In genomic region chr14:34460841-34461240, GRCh38 we compare ENCODE assay signal across 8 cellular contexts. TPM values are rescaled to one million over a fixed set of nuclear protein-coding genes. Genes with fewer than 3 reads are reported as not detected.
DNase-seq lines count a peak whose midpoint lies in the region; ATAC-seq and TF ChIP-seq lines count a peak whose summit lies in the region.

No MANE protein-coding gene starts in this region.

- peak overlapping the region; percentile 91 for H3K4me2 ChIP-seq in trophoblast cell (ENCODE audit: low read length)

- BruUV-seq in Panc1 (replicated peaks; lab: Mats Ljungman, UMichigan), result no TSS peak

- H4K12ac ChIP-seq in trophoblast cell (ENCODE audit: low read depth, low read length), result no peak overlapping the region

- peaks cover 11% of the 10 kb centered on the region; the same call in 1 of the 2 replicates for H3K4me1 ChIP-seq in Panc1 (ENCODE audit: control insufficient read depth, insufficient read depth, low read length)
- H3K4me1 ChIP-seq in trophoblast cell (ENCODE audit: control insufficient read depth in 1 of 2, insufficient read depth in 2 of 2, low read length in 2 of 2), result peaks cover 0 to 5% of the 10 kb centered on the region in 2 experiments

- no peak overlapping the region for H2AFZ ChIP-seq in trophoblast cell (ENCODE audit: insufficient read depth, low read length, poor library complexity)

- H3K27me3 ChIP-seq in Panc1 (ENCODE audit: control insufficient read depth, insufficient read depth, low read length) (no peaks in the 10 kb centered on the region), trophoblast cell (ENCODE audit: insufficient read depth, low read length) (no peaks in the 10 kb centered on the region)

- no peak for TF ChIP-seq CTCF in Panc1 (IDR thresholded peaks at IDR 0.05)

- H3K4me3 ChIP-seq in Panc1 (ENCODE audit: low read depth in 2 of 2, low read length in 2 of 2) (peak overlapping the region; percentile 73 to 77), trophoblast cell (ENCODE audit: low read depth, low read length) (no peak overlapping the region)

- POLR2A ChIA-PET in Panc1 (lab: Charles Lee), result no interaction called here

- H3K4ac ChIP-seq in trophoblast cell (ENCODE audit: low read depth, low read length), result no peak overlapping the region

- H3K14ac ChIP-seq in trophoblast cell (ENCODE audit: low read length), result no peak overlapping the region

- in situ Hi-C loops in Panc1 (cut with HindIII; ENCODE audit: low pct_unique_long_range_greater_than_20kb, low sequenced_read_pairs), result no loop called here

- peaks cover 3% of the 10 kb centered on the region for H3K79me2 ChIP-seq in trophoblast cell (ENCODE audit: control insufficient read depth, insufficient read depth, low read length, poor library complexity)

- H3K23ac ChIP-seq in trophoblast cell (ENCODE audit: low read length), result no peak overlapping the region

- H2AK5ac ChIP-seq in trophoblast cell (ENCODE audit: low read length), result no peak overlapping the region

- no peak overlapping the region for H3K18ac ChIP-seq in trophoblast cell (ENCODE audit: low read length)

- H3K36me3 ChIP-seq in Panc1 (ENCODE audit: control insufficient read depth, insufficient read depth, low read length) (no peaks in the 10 kb centered on the region; the same call in none of the 2 replicates), trophoblast cell (ENCODE audit: control insufficient read depth in 1 of 2, insufficient read depth in 2 of 2, low read length in 2 of 2) (no peaks in the 10 kb centered on the region)

- H4K91ac ChIP-seq in trophoblast cell (ENCODE audit: low read depth, low read length), result no peak overlapping the region

- H2BK12ac ChIP-seq in trophoblast cell (ENCODE audit: low read length), result no peak overlapping the region

- H3K27ac ChIP-seq in Panc1 (ENCODE audit: low read length) (peak overlapping the region; percentile 74; the same call in 1 of the 2 replicates), epithelial cell of prostate (peak overlapping the region; percentile 67), trophoblast cell (ENCODE audit: low read depth, low read length) (no peak overlapping the region)

- ATAC-seq in Panc1, result no peak

- H3K9me3 ChIP-seq in Panc1 (ENCODE audit: control insufficient read depth, insufficient read depth, low read depth, low read length), result no peaks in the 10 kb centered on the region
- no peaks in the 10 kb centered on the region for H3K9me3 ChIP-seq in trophoblast cell (ENCODE audit: insufficient read depth, low read depth, low read length)

- no CpG with 5 or more reads among the region's 2 CpGs for WGBS in trophoblast cell (ENCODE audit: extremely low coverage, insufficient coverage, insufficient read length)

- intact Hi-C loops in Panc1 (cut with micrococcal nuclease; ENCODE audit: unreplicated experiment), result no loop called here

- no peak overlapping the region for H4K8ac ChIP-seq in trophoblast cell (ENCODE audit: low read depth, low read length)

- CTCF ChIA-PET in Panc1 (lab: Charles Lee), result no interaction called here

- no peak overlapping the region for H2BK5ac ChIP-seq in trophoblast cell (ENCODE audit: low read depth, low read length, poor library complexity)

- DNase-seq in EL, result peak; percentile 37
- DNase-seq in Panc1 (ENCODE audit: low read depth, low spot score), result no peak
- DNase-seq in epithelial cell of prostate (ENCODE audit: low read depth, low spot score), result no peak
- DNase-seq in trophoblast cell, result no peak
- DNase-seq in activated gamma-delta T cell treated with Interleukin-2 at 50 U/mL for 16 hours, result no peak
- DNase-seq in A172 (ENCODE audit: low spot score), result no peak
- DNase-seq in glomerular visceral epithelial cell (ENCODE audit: extremely low spot score), result no peak
- DNase-seq in NCI-H2196 treated with DMSO at 0.1 percent for 48 hours (lab: John Stamatoyannopoulos, UW; ENCODE audit: unreplicated experiment), result no peak

- no peak overlapping the region for H2BK120ac ChIP-seq in trophoblast cell (ENCODE audit: insufficient read depth, low read length, poor library complexity)

- H3K9ac ChIP-seq in trophoblast cell (ENCODE audit: low read length), result no peak overlapping the region

- H3K79me1 ChIP-seq in trophoblast cell (ENCODE audit: low read length), result peaks cover 7% of the 10 kb centered on the region

RNA-seq across cellular contexts. Expression of gene SPTSSA, which starts 1.2 kb away (rescaled TPM):
- 15.6 TPM for total RNA-seq in Panc1 (2021; ENCODE audit: unreplicated experiment)
- 12.7 TPM for polyA plus RNA-seq in Panc1 (2012; ENCODE audit: insufficient read length)
- polyA plus RNA-seq in trophoblast cell (2013), result 20.1 and 20.8 TPM in 2 replicates
- total RNA-seq in A172 (2014; rRNA removed; shearing (Covaris generic)), result 16.3 and 16.5 TPM in 2 replicates
